38 cellular contexts compared by ENCODE assay signal in genomic region chr10:80371462-80371861, GRCh38. TPM values are rescaled to one million over a fixed set of nuclear protein-coding genes. Genes with fewer than 3 reads are reported as not detected.
"Had no signal": no experiment of that assay in that cellular context is flagged by ENCODE, and none has a peak within 500 bp of the region (broad histone marks: within the 10 kb centered on the region; RNA-seq: fewer than 3 reads in every experiment).

No MANE protein-coding gene starts in this region.

- H2AFZ ChIP-seq: PC-9 had no signal

- FAIRE-seq: RCC 7860 had no signal

- H3K4me3 ChIP-seq: PC-9 had no signal

- ATAC-seq: activated CD8-positive, alpha-beta memory T cell treated with anti-CD3 and anti-CD28 coated beads, Interleukin-2, amount 10 ng/mL, durations not matched to agents 7 days and 5 days; activated naive CD8-positive, alpha-beta T cell treated with anti-CD3 and anti-CD28 coated beads, Interleukin-2, amount 50 U/mL, for 24 hours; Right ventricle myocardium inferior had no signal

- H3K27ac ChIP-seq: KMS-11, PC-9, RWPE1, VCaP had no signal

- H3K4me2 ChIP-seq: KMS-11, PC-9 had no signal

- H3K9ac ChIP-seq: KMS-11 had no signal

- DNase-seq: activated CD4-positive, alpha-beta memory T cell treated with anti-CD3 and anti-CD28 coated beads, Interleukin-2, amount 10 ng/mL, durations not matched to agents 7 days and 5 days; activated CD4-positive, alpha-beta T cell treated with anti-CD3 and anti-CD28 coated beads for 1 hour; activated CD4-positive, alpha-beta T cell treated with anti-CD3 and anti-CD28 coated beads for 48 hours; activated CD4-positive, CD25-positive, alpha-beta regulatory T cell; activated CD8-positive, alpha-beta memory T cell treated with anti-CD3 and anti-CD28 coated beads for 24 hours; activated CD8-positive, alpha-beta memory T cell treated with anti-CD3 and anti-CD28 coated beads, Interleukin-2, amount 10 ng/mL, durations not matched to agents 7 days and 5 days; activated CD8-positive, alpha-beta memory T cell treated with anti-CD3 and anti-CD28 coated beads, Interleukin-2, amount 50 U/mL, for 48 hours; activated effector memory CD4-positive, alpha-beta T cell treated with Interleukin-2 at 50 U/mL for 16 hours; activated naive CD4-positive, alpha-beta T cell treated with anti-CD3 and anti-CD28 coated beads, Interleukin-2, amount 10 ng/mL, durations not matched to agents 7 days and 5 days; activated naive CD8-positive, alpha-beta T cell treated with anti-CD3 and anti-CD28 coated beads, Interleukin-2, amount 50 U/mL, for 24 hours; activated T-cell treated with anti-CD3 and anti-CD28 coated beads, Interleukin-2, amount 50 U/mL, for 48 hours; anterior cingulate cortex; central memory CD4-positive, alpha-beta T cell; MM.1S; MV-4-11; NCI-H1092; NCI-H1436 treated with DMSO at 0.1 percent for 48 hours; NCI-H187 treated with DMSO at 0.1 percent for 48 hours; NCI-H2081; NCI-H2171 treated with DMSO at 0.1 percent for 48 hours; NCI-H2227 treated with DMSO at 0.1 percent for 48 hours; NCI-H446; NCI-H510A treated with DMSO at 0.1 percent for 48 hours; NCI-H526 treated with DMSO at 0.1 percent for 48 hours; NK-92 treated with Interleukin-12 subunit alpha and Interleukin-12 subunit beta, amount 100 ng/mL, for 24 hours; PC-9; SIG-M5; SW 1271; T-helper 1 cell; T-helper 2 cell; T-helper 9 cell had no signal

RNA-seq across cellular contexts. Expression of gene DYDC2, which starts 14.9 kb away (rescaled TPM):
- total RNA-seq: activated CD4-positive, alpha-beta memory T cell treated with anti-CD3 and anti-CD28 coated beads, Interleukin-2, amount 10 ng/mL, durations not matched to agents 7 days and 5 days; activated CD8-positive, alpha-beta memory T cell treated with anti-CD3 and anti-CD28 coated beads, Interleukin-2, amount 10 ng/mL, durations not matched to agents 7 days and 5 days; LHCN-M2; PC-9; Right ventricle myocardium inferior had no signal

RNA-seq across cellular contexts. Expression of gene DYDC1, which starts 14.9 kb away (rescaled TPM):
- total RNA-seq: activated CD4-positive, alpha-beta memory T cell treated with anti-CD3 and anti-CD28 coated beads, Interleukin-2, amount 10 ng/mL, durations not matched to agents 7 days and 5 days; activated CD8-positive, alpha-beta memory T cell treated with anti-CD3 and anti-CD28 coated beads, Interleukin-2, amount 10 ng/mL, durations not matched to agents 7 days and 5 days; cerebellum; LHCN-M2; PC-9; Right ventricle myocardium inferior had no signal

RNA-seq across cellular contexts. Expression of gene PRXL2A, which starts 36.9 kb away (rescaled TPM):
- total RNA-seq: LHCN-M2 had no signal
